ENCODE assay signal across 25 cellular contexts in genomic region chr3:43307649-43308048, GRCh38. TPM values are rescaled to one million over a fixed set of nuclear protein-coding genes. Genes with fewer than 3 reads are reported as not detected.
DNase-seq lines count a peak whose midpoint lies in the region; ATAC-seq and TF ChIP-seq lines count a peak whose summit lies in the region.
"Had no signal": no experiment of that assay in that cellular context is flagged by ENCODE, and none has a peak within 500 bp of the region (broad histone marks: within the 10 kb centered on the region; RNA-seq: fewer than 3 reads in every experiment).

No MANE protein-coding gene starts in this region.

- no peak overlapping the region for H3K4me3 Mint-ChIP-seq in T-helper 1 cell treated with Interleukin-12 subunit alpha and Interleukin-12 subunit beta and Interleukin-4 antibody, amounts not matched to agents 30 μg/mL and 1 μg/mL, for 36 hours
- H3K4me3 Mint-ChIP-seq in Caco-2 (ENCODE audit: unreplicated experiment), result no peak overlapping the region
- no peak overlapping the region for H3K4me3 Mint-ChIP-seq in activated T-helper 1 cell treated with anti-CD3 and anti-CD28 coated beads, Interleukin-12 subunit alpha, Interleukin-12 subunit beta, Interleukin-2, Interleukin-4 antibody, amounts not matched to agents 30 ng/mL and 10 ng/mL and 1 ng/mL, durations not matched to agents 14 hours and 24 hours and 36 hours
- H3K4me3 Mint-ChIP-seq in naive B cell, result peak overlapping the region; percentile 10 to 86 (median 79)
- H3K4me3 Mint-ChIP-seq: type B pancreatic cell had no signal

- CTCF ChIA-PET in Caco-2 (lab: Charles Lee), result no interaction called here

- ATAC-seq in naive B cell (ENCODE audit: low read depth in 2 of 2), result peak; percentile 37 to 48
- ATAC-seq: lower lobe of right lung had no signal

- no peak for TF ChIP-seq CTCF in Caco-2 (IDR thresholded peaks at IDR 0.05; ENCODE audit: insufficient read depth in 1 of 2, low read depth in 1 of 2, low read length in 1 of 2, severe bottlenecking in 1 of 2, unreplicated experiment in 1 of 2)
- TF ChIP-seq CTCF in tibial artery (IDR thresholded peaks at IDR 0.05), result no peak

- peaks cover 53% of the 10 kb centered on the region for H3K4me1 Mint-ChIP-seq in T-helper 1 cell treated with Interleukin-12 subunit alpha and Interleukin-12 subunit beta and Interleukin-4 antibody, amounts not matched to agents 30 μg/mL and 1 μg/mL, for 36 hours (ENCODE audit: low read depth)
- H3K4me1 Mint-ChIP-seq in Caco-2 (ENCODE audit: low read depth, unreplicated experiment) (no peaks in the 10 kb centered on the region), naive B cell (peaks cover 33 to 65% (median 50%) of the 10 kb centered on the region in 3 donors)
- H3K4me1 Mint-ChIP-seq in activated T-helper 1 cell treated with anti-CD3 and anti-CD28 coated beads, Interleukin-12 subunit alpha, Interleukin-12 subunit beta, Interleukin-2, Interleukin-4 antibody, amounts not matched to agents 30 ng/mL and 10 ng/mL and 1 ng/mL, durations not matched to agents 14 hours and 24 hours and 36 hours (ENCODE audit: low read depth), result peaks cover 71% of the 10 kb centered on the region

- DNase-seq in T-helper 1 cell, result no peak
- DNase-seq in Caco-2, result no peak
- no peak for DNase-seq in activated T-helper 1 cell treated with anti-CD3 and anti-CD28 coated beads, Interleukin-12 subunit alpha, Interleukin-12 subunit beta, Interleukin-2, Interleukin-4 antibody, amounts not matched to agents 30 ng/mL and 10 ng/mL and 1 ng/mL, durations not matched to agents 14 hours and 24 hours and 36 hours (ENCODE audit: low spot score)
- DNase-seq in naive B cell, result no peak
- DNase-seq in OCI-M2 (lab: John Stamatoyannopoulos, UW; ENCODE audit: unreplicated experiment), result no peak
- no peak for DNase-seq in tibial artery
- no peak for DNase-seq in epidermal melanocyte (ENCODE audit: insufficient read length, low spot score)
- DNase-seq: activated CD4-positive, alpha-beta T cell treated with anti-CD3 and anti-CD28 coated beads, Interleukin-2, amount 50 U/mL, for 48 hours; activated T-cell treated with anti-CD3 and anti-CD28 coated beads, Interleukin-2, amount 50 U/mL, for 1 hour; AML-193; Calu3; GM23248; lower lobe of right lung; NCI-H187; NCI-H226; NCI-H774; nucleus accumbens; SHP77; small intestine; stimulated activated naive CD4-positive, alpha-beta T cell treated with Interleukin-2 at 50 U/mL for 16 hours had no signal

- H3K9me3 ChIP-seq in Caco-2 (no peaks in the 10 kb centered on the region), tibial artery (no peaks in the 10 kb centered on the region)
- H3K9me3 ChIP-seq: breast epithelium, lower lobe of right lung had no signal

- no peaks in the 10 kb centered on the region for H3K9me3 Mint-ChIP-seq in T-helper 1 cell treated with Interleukin-12 subunit alpha and Interleukin-12 subunit beta and Interleukin-4 antibody, amounts not matched to agents 30 μg/mL and 1 μg/mL, for 36 hours
- H3K9me3 Mint-ChIP-seq in Caco-2 (ENCODE audit: unreplicated experiment) (no peaks in the 10 kb centered on the region), naive B cell (peaks cover 0 to 2% (median 0%) of the 10 kb centered on the region in 7 donors)
- H3K9me3 Mint-ChIP-seq in activated T-helper 1 cell treated with anti-CD3 and anti-CD28 coated beads, Interleukin-12 subunit alpha, Interleukin-12 subunit beta, Interleukin-2, Interleukin-4 antibody, amounts not matched to agents 30 ng/mL and 10 ng/mL and 1 ng/mL, durations not matched to agents 14 hours and 24 hours and 36 hours, result no peaks in the 10 kb centered on the region
- H3K9me3 Mint-ChIP-seq: type B pancreatic cell had no signal

- H3K4me1 ChIP-seq in Caco-2 (no peaks in the 10 kb centered on the region), tibial artery (no peaks in the 10 kb centered on the region)
- H3K4me1 ChIP-seq: breast epithelium had no signal

- no TSS peak for BruUV-seq in Caco-2 (replicated peaks; lab: Mats Ljungman, UMichigan)

- POLR2A ChIA-PET in Caco-2 (lab: Charles Lee), result no interaction called here

- no peak overlapping the region for H3K27ac ChIP-seq in tibial artery
- H3K27ac ChIP-seq: 22Rv1, breast epithelium, coronary artery, GM23248, lower lobe of right lung had no signal

- peaks cover 72% of the 10 kb centered on the region for H3K36me3 Mint-ChIP-seq in T-helper 1 cell treated with Interleukin-12 subunit alpha and Interleukin-12 subunit beta and Interleukin-4 antibody, amounts not matched to agents 30 μg/mL and 1 μg/mL, for 36 hours (ENCODE audit: low read depth)
- peaks cover 63% of the 10 kb centered on the region for H3K36me3 Mint-ChIP-seq in Caco-2 (ENCODE audit: insufficient read depth, unreplicated experiment)
- peaks cover 72% of the 10 kb centered on the region for H3K36me3 Mint-ChIP-seq in activated T-helper 1 cell treated with anti-CD3 and anti-CD28 coated beads, Interleukin-12 subunit alpha, Interleukin-12 subunit beta, Interleukin-2, Interleukin-4 antibody, amounts not matched to agents 30 ng/mL and 10 ng/mL and 1 ng/mL, durations not matched to agents 14 hours and 24 hours and 36 hours (ENCODE audit: low read depth)
- H3K36me3 Mint-ChIP-seq in naive B cell, result peaks cover 28 to 41% of the 10 kb centered on the region in 2 donors

- H3K27ac Mint-ChIP-seq in T-helper 1 cell treated with Interleukin-12 subunit alpha and Interleukin-12 subunit beta and Interleukin-4 antibody, amounts not matched to agents 30 μg/mL and 1 μg/mL, for 36 hours, result peak overlapping the region; percentile 15
- H3K27ac Mint-ChIP-seq in Caco-2 (ENCODE audit: unreplicated experiment), result peak overlapping the region; percentile 22
- peak overlapping the region; percentile 62 for H3K27ac Mint-ChIP-seq in activated T-helper 1 cell treated with anti-CD3 and anti-CD28 coated beads, Interleukin-12 subunit alpha, Interleukin-12 subunit beta, Interleukin-2, Interleukin-4 antibody, amounts not matched to agents 30 ng/mL and 10 ng/mL and 1 ng/mL, durations not matched to agents 14 hours and 24 hours and 36 hours
- H3K27ac Mint-ChIP-seq in naive B cell, result peak overlapping the region; percentile 56 to 96 (median 75)
- H3K27ac Mint-ChIP-seq: type B pancreatic cell had no signal

- no peak overlapping the region for H3K4me3 ChIP-seq in Caco-2 (ENCODE audit: low read depth, low read length)
- H3K4me3 ChIP-seq in tibial artery, result no peak overlapping the region
- H3K4me3 ChIP-seq: breast epithelium, coronary artery, GM23248, lower lobe of right lung had no signal

- H3K27me3 ChIP-seq in Caco-2 (replicated peaks; ENCODE audit: control insufficient read depth, insufficient read depth, low read length) (no peaks in the 10 kb centered on the region), tibial artery (no peaks in the 10 kb centered on the region)
- H3K27me3 ChIP-seq: breast epithelium had no signal

- H3K27me3 Mint-ChIP-seq in T-helper 1 cell treated with Interleukin-12 subunit alpha and Interleukin-12 subunit beta and Interleukin-4 antibody, amounts not matched to agents 30 μg/mL and 1 μg/mL, for 36 hours (ENCODE audit: low read depth), result no peaks in the 10 kb centered on the region
- H3K27me3 Mint-ChIP-seq in Caco-2 (ENCODE audit: insufficient read depth, unreplicated experiment) (no peaks in the 10 kb centered on the region), naive B cell (no peaks in the 10 kb centered on the region)
- no peaks in the 10 kb centered on the region for H3K27me3 Mint-ChIP-seq in activated T-helper 1 cell treated with anti-CD3 and anti-CD28 coated beads, Interleukin-12 subunit alpha, Interleukin-12 subunit beta, Interleukin-2, Interleukin-4 antibody, amounts not matched to agents 30 ng/mL and 10 ng/mL and 1 ng/mL, durations not matched to agents 14 hours and 24 hours and 36 hours (ENCODE audit: insufficient read depth)
- H3K27me3 Mint-ChIP-seq: type B pancreatic cell had no signal

- H3K36me3 ChIP-seq in Caco-2 (ENCODE audit: control insufficient read depth, insufficient read depth, low read length), result no peaks in the 10 kb centered on the region
- peaks cover 22 to 31% (median 27%) of the 10 kb centered on the region in 3 donors for H3K36me3 ChIP-seq in tibial artery
- H3K36me3 ChIP-seq: breast epithelium had no signal

- intact Hi-C loops in Caco-2 (cut with micrococcal nuclease; ENCODE audit: unreplicated experiment), result no loop called here
- intact Hi-C loops in activated T-helper 1 cell treated with anti-CD3 and anti-CD28 coated beads, Interleukin-12 subunit alpha, Interleukin-12 subunit beta, Interleukin-2, Interleukin-4 antibody, amounts not matched to agents 30 ng/mL and 10 ng/mL and 1 ng/mL, durations not matched to agents 14 hours and 24 hours and 36 hours (cut with micrococcal nuclease), result no loop called here
- intact Hi-C loops in tibial artery (cut with DNase I; ENCODE audit: low total_unique reads), result no loop called here

RNA-seq across cellular contexts. Expression of gene SNRK, which starts 21.3 kb away (rescaled TPM):
- total RNA-seq in Caco-2 (2022), result 23.1 and 25.4 TPM in 2 replicates
- 37.7 and 38.1 TPM in 2 replicates for total RNA-seq in activated T-helper 1 cell treated with anti-CD3 and anti-CD28 coated beads, Interleukin-12 subunit alpha, Interleukin-12 subunit beta, Interleukin-2, Interleukin-4 antibody, amounts not matched to agents 30 ng/mL and 10 ng/mL and 1 ng/mL, durations not matched to agents 14 hours and 24 hours and 36 hours
- 10 to 100 TPM; 14.3 to 52.3 (median 38.0) TPM for polyA plus RNA-seq in naive B cell (ENCODE audit: low read depth in 6 of 6)

Comparison
In these comparisons a context has a peak if more than half of its experiments do, and no peak if none do; other contexts are left out.
1. H3K27ac Mint-ChIP-seq: peak in every context shown above with its lines; median percentile 75 in naive B cell; 62 in activated T-helper 1 cell treated with anti-CD3 and anti-CD28 coated beads, Interleukin-12 subunit alpha, Interleukin-12 subunit beta, Interleukin-2, Interleukin-4 antibody, amounts not matched to agents 30 ng/mL and 10 ng/mL and 1 ng/mL, durations not matched to agents 14 hours and 24 hours and 36 hours; 22 in Caco-2; 15 in T-helper 1 cell treated with Interleukin-12 subunit alpha and Interleukin-12 subunit beta and Interleukin-4 antibody, amounts not matched to agents 30 μg/mL and 1 μg/mL, for 36 hours.
2. H3K4me3 Mint-ChIP-seq: peak in naive B cell (8 of 8); none in T-helper 1 cell treated with Interleukin-12 subunit alpha and Interleukin-12 subunit beta and Interleukin-4 antibody, amounts not matched to agents 30 μg/mL and 1 μg/mL, for 36 hours (single experiment), Caco-2 (single experiment) and activated T-helper 1 cell treated with anti-CD3 and anti-CD28 coated beads, Interleukin-12 subunit alpha, Interleukin-12 subunit beta, Interleukin-2, Interleukin-4 antibody, amounts not matched to agents 30 ng/mL and 10 ng/mL and 1 ng/mL, durations not matched to agents 14 hours and 24 hours and 36 hours (single experiment).